Comparison of ENCODE assay signal across 8 cellular contexts in the genomic region with DNA sequence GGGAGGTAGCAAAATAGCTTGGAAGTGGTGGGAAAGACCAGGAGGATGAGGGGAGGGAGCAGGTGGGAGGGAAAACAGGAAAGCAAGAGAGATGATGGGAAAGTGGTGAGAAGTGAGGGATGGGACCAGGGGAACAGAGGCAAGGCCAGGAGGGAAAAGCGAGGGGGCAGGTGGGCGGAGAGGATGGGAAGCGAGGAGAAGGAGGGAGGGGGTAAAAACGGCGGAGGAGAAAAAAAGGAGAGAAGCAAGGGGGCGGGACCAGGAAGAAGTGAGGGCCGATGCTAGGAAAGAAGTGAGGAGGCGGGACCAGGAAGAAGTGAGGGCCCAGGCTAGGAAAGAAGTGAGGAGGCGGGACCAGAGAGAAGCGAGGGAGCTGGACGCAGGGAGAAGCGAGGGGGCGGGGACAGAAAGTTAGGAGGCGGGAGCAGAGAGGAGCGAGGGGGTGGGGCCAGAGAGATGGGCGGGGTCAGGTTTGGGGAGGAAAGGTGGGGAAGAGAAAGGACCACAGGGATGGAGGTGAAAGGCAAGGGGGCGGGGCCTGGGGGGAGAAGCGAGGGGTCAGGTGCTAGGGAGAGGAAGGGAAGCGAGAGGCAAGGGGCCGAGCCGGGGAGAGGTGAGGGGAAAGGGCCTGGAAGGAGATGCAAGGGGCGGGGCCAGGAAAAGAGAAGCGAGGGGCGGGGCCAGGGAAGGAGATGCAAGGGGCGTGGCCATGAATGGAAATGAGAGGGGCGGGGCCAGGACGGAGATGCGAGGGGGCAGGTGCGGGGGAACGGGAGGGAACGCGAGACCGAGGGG. TPM values are rescaled to one million over a fixed set of nuclear protein-coding genes. Genes with fewer than 3 reads are reported as not detected.
A peak's percentile ranks its signal among the peaks of the same experiment; 100 is the strongest.
DNase-seq lines count a peak whose midpoint lies in the region; ATAC-seq and TF ChIP-seq lines count a peak whose summit lies in the region.

No MANE protein-coding gene starts in this region.

- peak overlapping the region; percentile 80 for H3K27ac ChIP-seq in CD4-positive, alpha-beta memory T cell (ENCODE audit: low read depth, low read length)

- peak overlapping the region; percentile 88 to 99 (median 93) for H3K4me3 Mint-ChIP-seq in CD4-positive, alpha-beta memory T cell

- CTCF ChIA-PET in CD4-positive, alpha-beta memory T cell (lab: Charles Lee; ENCODE audit: partially characterized antibody): no interaction called here

- H3K4me3 ChIP-seq in CD4-positive, alpha-beta memory T cell (ENCODE audit: low read length in 2 of 2): peak overlapping the region; percentile 24 to 49
- peak overlapping the region; percentile 57 for H3K4me3 ChIP-seq in HFF-Myc (replicated peaks; ENCODE audit: low read depth, low read length)
- peak overlapping the region; percentile 81 for H3K4me3 ChIP-seq in choroid plexus epithelial cell (ENCODE audit: low read depth, low read length)

- peaks cover 30 to 61% (median 45%) of the 10 kb centered on the region in 4 donors for H3K4me1 Mint-ChIP-seq in CD4-positive, alpha-beta memory T cell

- DNase-seq in CD4-positive, alpha-beta memory T cell: peak; percentile 85 to 94 (median 89)
- DNase-seq in HFF-Myc (ENCODE audit: extremely low read depth, low read depth) (peak; percentile 75), NCI-H446 treated with DMSO at 0.1 percent for 48 hours (lab: John Stamatoyannopoulos, UW) (peak; percentile 2), choroid plexus epithelial cell (ENCODE audit: low read depth) (peak; percentile 97), kidney tubule cell (ENCODE audit: low spot score) (peak; percentile 97)
- DNase-seq in activated CD4-positive, alpha-beta T cell treated with anti-CD3 and anti-CD28 coated beads for 4 hours: peak; percentile 91
- DNase-seq in stimulated activated CD4-positive, alpha-beta T cell treated with anti-CD3 and anti-CD28 coated beads, Interleukin-15, amount 100 ng/mL, for 24 hours: peak; percentile 93

- no peaks in the 10 kb centered on the region for H3K9me3 ChIP-seq in CD4-positive, alpha-beta memory T cell (ENCODE audit: control insufficient read depth in 1 of 2, low read length in 2 of 2)

- intact Hi-C loops in CD4-positive, alpha-beta memory T cell (cut with micrococcal nuclease): loop anchor here (5.0 kb wide), 2 partner anchors 184 to 234 kb away; a partner anchor contains a TSS

- peaks cover 25% of the 10 kb centered on the region for H3K4me1 ChIP-seq in CD4-positive, alpha-beta memory T cell (ENCODE audit: insufficient read depth, low read length)

- TF ChIP-seq CTCF in HFF-Myc (IDR thresholded peaks at IDR 0.05; ENCODE audit: low read depth, low read length, missing control alignments): no peak
- no peak for TF ChIP-seq CTCF in choroid plexus epithelial cell (conservative IDR thresholded peaks at IDR 0.05; ENCODE audit: low read depth, low read length)

- H3K36me3 ChIP-seq in CD4-positive, alpha-beta memory T cell (ENCODE audit: insufficient read depth, low read length): no peaks in the 10 kb centered on the region

- peak overlapping the region; percentile 92 to 99 (median 95) for H3K27ac Mint-ChIP-seq in CD4-positive, alpha-beta memory T cell

- peaks cover 0 to 13% of the 10 kb centered on the region in 2 donors for H3K36me3 Mint-ChIP-seq in CD4-positive, alpha-beta memory T cell

- ATAC-seq in HG03108 (IDR thresholded peaks at IDR 0.05; ENCODE audit: unreplicated experiment): no peak

- H3K27me3 ChIP-seq in CD4-positive, alpha-beta memory T cell (ENCODE audit: insufficient read depth, low read length): no peaks in the 10 kb centered on the region

- POLR2A ChIA-PET in CD4-positive, alpha-beta memory T cell (lab: Charles Lee; ENCODE audit: partially characterized antibody): interaction anchor here (0.6 to 1.1 kb wide), 7 partner anchors 12 to 891 kb away, joined by 3 to 5 read pairs (median 3); a partner anchor contains a TSS

- H3K9me3 Mint-ChIP-seq in CD4-positive, alpha-beta memory T cell: no peaks in the 10 kb centered on the region

- no peaks in the 10 kb centered on the region for H3K27me3 Mint-ChIP-seq in CD4-positive, alpha-beta memory T cell

RNA-seq across cellular contexts. Expression of a gene that starts 1.0 kb away (rescaled TPM):
- total RNA-seq in CD4-positive, alpha-beta memory T cell: 10 to 100 TPM; 21.4 to 23.2 TPM
- 1 to 10 TPM in 1 of 2 donors, under 1 TPM in 1; 0.88 to 4.3 TPM for polyA plus RNA-seq in CD4-positive, alpha-beta memory T cell

Comparison
In these comparisons a context has a peak if more than half of its experiments do, and no peak if none do; other contexts are left out.
1. DNase-seq: peak in every context shown above with its lines; median percentile 97 in choroid plexus epithelial cell; 97 in kidney tubule cell; 93 in stimulated activated CD4-positive, alpha-beta T cell treated with anti-CD3 and anti-CD28 coated beads, Interleukin-15, amount 100 ng/mL, for 24 hours; 91 in activated CD4-positive, alpha-beta T cell treated with anti-CD3 and anti-CD28 coated beads for 4 hours; 89 in CD4-positive, alpha-beta memory T cell; 75 in HFF-Myc; 2 in NCI-H446 treated with DMSO at 0.1 percent for 48 hours.